17 cellular contexts compared by ENCODE assay signal in the genomic region with DNA sequence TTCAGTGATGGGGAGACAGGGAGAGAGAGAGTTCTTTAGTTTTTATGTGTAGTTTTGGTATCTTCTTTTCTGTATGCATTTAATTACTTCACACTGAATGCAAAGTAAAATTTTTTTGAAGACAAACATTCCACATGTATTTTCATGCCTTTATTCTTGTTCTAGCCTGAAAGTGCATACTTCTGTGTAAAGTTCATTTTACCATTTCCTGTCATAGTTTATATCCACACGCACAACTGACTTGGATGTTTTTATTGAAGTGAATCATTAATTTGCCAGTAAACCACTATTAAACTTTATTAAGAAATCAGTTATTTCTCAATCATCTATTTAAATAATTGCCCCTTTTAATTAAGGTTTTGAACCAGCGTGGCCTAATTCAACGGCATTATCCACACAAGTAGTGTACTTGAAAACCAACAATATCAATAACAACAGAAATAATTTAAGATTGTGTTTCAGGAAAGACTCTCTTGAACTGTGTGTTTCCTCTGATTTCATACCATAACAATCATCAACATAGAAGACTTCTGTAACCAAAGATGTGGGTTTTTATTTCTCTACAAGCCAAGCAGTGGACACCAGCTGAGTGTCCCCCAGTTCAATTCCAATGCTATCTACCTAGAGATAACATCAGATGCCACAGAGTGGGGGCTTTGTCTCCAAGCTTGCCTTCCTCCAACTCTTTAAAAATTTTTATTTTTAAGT.
A peak's percentile ranks its signal among the peaks of the same experiment; 100 is the strongest.
DNase-seq lines count a peak whose midpoint lies in the region; ATAC-seq, FAIRE-seq and TF ChIP-seq lines count a peak whose summit lies in the region.
"Had no signal": no experiment of that assay in that cellular context is flagged by ENCODE, and none has a peak within 500 bp of the region (broad histone marks: within the 10 kb centered on the region; RNA-seq: fewer than 3 reads in every experiment).

No MANE protein-coding gene starts in this region.

- no peak for TF ChIP-seq RAD21 in IMR-90 (IDR thresholded peaks at IDR 0.05; ENCODE audit: low read length)

- intact Hi-C loops in IMR-90 (cut with micrococcal nuclease) (no loop called here), uterus (cut with DNase I; ENCODE audit: low total_unique reads) (no loop called here)

- FAIRE-seq in bronchial epithelial cell (lab: Jason Lieb, UNC), result no peak
- FAIRE-seq: GM12878, GM18507 had no signal

- POLR2A ChIA-PET in IMR-90 (lab: Charles Lee; ENCODE audit: unreplicated experiment), result no interaction called here

- H2BK120ac ChIP-seq in IMR-90 (ENCODE audit: low read depth, low read length), result peak overlapping the region; percentile 81

- no peak overlapping the region for H3K9ac ChIP-seq in IMR-90 (ENCODE audit: low read depth, low read length)
- H3K9ac ChIP-seq in skeletal muscle satellite cell (ENCODE audit: low read depth, low read length), result peak overlapping the region; percentile 40
- H3K9ac ChIP-seq: BLaER1 had no signal

- H3K23ac ChIP-seq in IMR-90 (ENCODE audit: low read depth, low read length), result peak overlapping the region; percentile 44; the same call in 1 of the 2 replicates

- peak overlapping the region; percentile 62; the same call in 1 of the 2 replicates for H2BK20ac ChIP-seq in IMR-90 (ENCODE audit: low read depth, low read length)

- peak overlapping the region; percentile 68; the same call in 1 of the 2 replicates for H4K5ac ChIP-seq in IMR-90 (ENCODE audit: low read depth, low read length)

- dilution Hi-C loops in IMR-90 (cut with HindIII; ENCODE audit: low sequenced_read_pairs, unreplicated experiment), result no loop called here

- H3K36me3 ChIP-seq in IMR-90 (ENCODE audit: control insufficient read depth, insufficient read depth, low read length), result no peaks in the 10 kb centered on the region
- H3K36me3 ChIP-seq in bronchial epithelial cell (ENCODE audit: control insufficient read depth, insufficient read depth, low read length), result no peaks in the 10 kb centered on the region
- H3K36me3 ChIP-seq in skeletal muscle satellite cell (ENCODE audit: insufficient read depth, low read length), result no peaks in the 10 kb centered on the region
- H3K36me3 ChIP-seq in uterus, result no peaks in the 10 kb centered on the region
- H3K36me3 ChIP-seq: BLaER1 had no signal

- H3K18ac ChIP-seq in IMR-90 (ENCODE audit: low read depth, low read length), result peak overlapping the region; percentile 96

- ATAC-seq in IMR-90 (ENCODE audit: low read depth), result peak; percentile 79
- ATAC-seq: GM12878, Right ventricle myocardium inferior, SK-N-SH treated with all-trans-retinoic acid at 6 μM for 48 hours had no signal

- peak overlapping the region; percentile 16; the same call in 1 of the 2 replicates for H3K56ac ChIP-seq in IMR-90 (ENCODE audit: extremely low read depth, insufficient read depth, low read length)

- H4K20me1 ChIP-seq in IMR-90 (ENCODE audit: insufficient read depth, low read length), result no peaks in the 10 kb centered on the region
- H4K20me1 ChIP-seq: BLaER1 had no signal

- H3K27me3 ChIP-seq in IMR-90 (ENCODE audit: control insufficient read depth, insufficient read depth, low read length) (no peaks in the 10 kb centered on the region), bronchial epithelial cell (ENCODE audit: control insufficient read depth, insufficient read depth, low read length) (no peaks in the 10 kb centered on the region), skeletal muscle satellite cell (ENCODE audit: control insufficient read depth, insufficient read depth, low read length) (no peaks in the 10 kb centered on the region), uterus (no peaks in the 10 kb centered on the region)
- H3K27me3 ChIP-seq: BLaER1 had no signal

- H3K4me3 ChIP-seq in IMR-90 (ENCODE audit: insufficient read depth, low read depth, low read length) (no peak overlapping the region), bronchial epithelial cell (ENCODE audit: low read depth, low read length) (no peak overlapping the region), skeletal muscle satellite cell (ENCODE audit: low read length) (no peak overlapping the region), uterus (no peak overlapping the region)
- H3K4me3 ChIP-seq: BLaER1, GM12878 had no signal

- H4K8ac ChIP-seq in IMR-90 (ENCODE audit: low read depth in 2 of 2, low read length in 2 of 2), result peak overlapping the region in 1 of 2 experiments; percentile 76; a peak in 3 of 4 replicates

- WGBS in IMR-90 (ENCODE audit: extremely low coverage in 2 of 2, insufficient read length in 1 of 2), 2 experiments, result no CpG with 5 or more reads among the region's 3 CpGs

- H3K9me1 ChIP-seq in IMR-90 (ENCODE audit: insufficient read depth, low read length), result peaks cover 6% of the 10 kb centered on the region; the same call in 1 of the 2 replicates

- BruUV-seq in IMR-90 (replicated peaks; lab: Mats Ljungman, UMichigan), result no TSS peak

- H2BK5ac ChIP-seq in IMR-90 (ENCODE audit: low read depth, low read length, poor library complexity, severe bottlenecking), result peak overlapping the region; percentile 94

- CTCF ChIA-PET in IMR-90 (lab: Yijun Ruan, JAX), result interaction anchor here (0.6 to 2.5 kb wide), 2 partner anchors 19 to 98 kb away, joined by 3 to 5 read pairs; no protein-coding TSS in a partner anchor

- H3K14ac ChIP-seq in IMR-90 (replicated peaks; ENCODE audit: low read depth, low read length), result peak overlapping the region; percentile 58

- H3K4me2 ChIP-seq in IMR-90 (ENCODE audit: low read depth, low read length) (peak overlapping the region; percentile 78; the same call in 1 of the 2 replicates), skeletal muscle satellite cell (ENCODE audit: low read length) (no peak overlapping the region)
- H3K4me2 ChIP-seq: BLaER1 had no signal

- no peak overlapping the region; the same call in 1 of the 2 replicates for H4K91ac ChIP-seq in IMR-90 (ENCODE audit: insufficient read depth, low read depth, low read length)

- TF ChIP-seq CTCF in IMR-90 (conservative IDR thresholded peaks at IDR 0.05; ENCODE audit: low read depth, low read length) (no peak), bronchial epithelial cell (IDR thresholded peaks at IDR 0.05; ENCODE audit: insufficient read depth, low read length, severe bottlenecking) (no peak), uterus (IDR thresholded peaks at IDR 0.05) (no peak)

- peak overlapping the region; percentile 48 for H3K4ac ChIP-seq in IMR-90 (ENCODE audit: low read depth, low read length)

- 0 out of 3 replicates have a peak overlapping the region, but pooled peaks have one; percentile 31 for H2BK15ac ChIP-seq in IMR-90 (ENCODE audit: low read depth, low read length)

- no peak overlapping the region for H2AFZ ChIP-seq in IMR-90 (replicated peaks; ENCODE audit: low read length, poor library complexity)

- no peak overlapping the region; the same call in 1 of the 2 replicates for H2AK5ac ChIP-seq in IMR-90 (ENCODE audit: low read depth, low read length)

- TF ChIP-seq POLR2A in IMR-90 (IDR thresholded peaks at IDR 0.05; ENCODE audit: low read depth, low read length), result no peak
- no peak for TF ChIP-seq POLR2A in uterus (IDR thresholded peaks at IDR 0.05)

- in situ Hi-C loops in IMR-90 (cut with MboI; ENCODE audit: low sequenced_read_pairs), result no loop called here

- DNase-seq in IMR-90 (peak; percentile 61), bronchial epithelial cell (ENCODE audit: low read depth) (peak; percentile 96), glomerular visceral epithelial cell (ENCODE audit: extremely low spot score) (peak; percentile 18), germinal center (ENCODE audit: low spot score) (no peak), uterus (no peak), NCI-H446 (lab: John Stamatoyannopoulos, UW) (no peak)
- DNase-seq: CD8-positive, alpha-beta memory T cell; DMS 273 treated with DMSO at 0.1 percent for 48 hours; HCEC 1CT; NCI-H226; NCI-H69 had no signal

- H3K4me1 ChIP-seq in IMR-90 (ENCODE audit: control insufficient read depth, insufficient read depth, low read length), result peaks cover 5% of the 10 kb centered on the region
- H3K4me1 ChIP-seq in skeletal muscle satellite cell (ENCODE audit: control insufficient read depth, insufficient read depth, low read length), result peaks cover 9% of the 10 kb centered on the region
- H3K4me1 ChIP-seq in uterus, result no peaks in the 10 kb centered on the region
- H3K4me1 ChIP-seq: BLaER1 had no signal

- peaks cover 2% of the 10 kb centered on the region; the same call in 1 of the 2 replicates for H3K9me3 ChIP-seq in IMR-90 (ENCODE audit: control insufficient read depth, insufficient read depth, low read length)
- peaks cover 3% of the 10 kb centered on the region for H3K9me3 ChIP-seq in skeletal muscle satellite cell (replicated peaks; ENCODE audit: low read length)
- no peaks in the 10 kb centered on the region for H3K9me3 ChIP-seq in uterus

- no peaks in the 10 kb centered on the region for H3K79me1 ChIP-seq in IMR-90 (ENCODE audit: low read depth in 1 of 2, low read length in 2 of 2)

- no peak overlapping the region for H2AK9ac ChIP-seq in IMR-90 (replicated peaks; ENCODE audit: low read depth, low read length, poor library complexity)

- peak overlapping the region; percentile 80 for H3K27ac ChIP-seq in IMR-90 (ENCODE audit: insufficient read depth, low read length)
- H3K27ac ChIP-seq in uterus, result no peak overlapping the region
- H3K27ac ChIP-seq: BLaER1 had no signal

TF ChIP-seq in IMR-90, 13 proteins besides CTCF, POLR2A, EP300 and RAD21 (continues in another document):
- TF ChIP-seq RFX5 (IDR thresholded peaks at IDR 0.05; ENCODE audit: low read depth, low read length) (no peak), FOS (IDR thresholded peaks at IDR 0.05; ENCODE audit: low read depth, low read length) (no peak), MAFK (IDR thresholded peaks at IDR 0.05; ENCODE audit: low read depth, low read length) (no peak), CEBPB (IDR thresholded peaks at IDR 0.05; ENCODE audit: low read depth, low read length) (no peak), RCOR1 (IDR thresholded peaks at IDR 0.05; ENCODE audit: insufficient replicate concordance, low read length) (no peak), BHLHE40 (IDR thresholded peaks at IDR 0.05; ENCODE audit: low read depth, low read length) (no peak)
- TF ChIP-seq, protein P1, sequence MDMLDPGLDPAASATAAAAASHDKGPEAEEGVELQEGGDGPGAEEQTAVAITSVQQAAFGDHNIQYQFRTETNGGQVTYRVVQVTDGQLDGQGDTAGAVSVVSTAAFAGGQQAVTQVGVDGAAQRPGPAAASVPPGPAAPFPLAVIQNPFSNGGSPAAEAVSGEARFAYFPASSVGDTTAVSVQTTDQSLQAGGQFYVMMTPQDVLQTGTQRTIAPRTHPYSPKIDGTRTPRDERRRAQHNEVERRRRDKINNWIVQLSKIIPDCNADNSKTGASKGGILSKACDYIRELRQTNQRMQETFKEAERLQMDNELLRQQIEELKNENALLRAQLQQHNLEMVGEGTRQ (IDR thresholded peaks at IDR 0.05; ENCODE audit: low read depth, low read length), result no peak

Comparison
In these comparisons a context has a peak if more than half of its experiments do, and no peak if none do; other contexts are left out.
1. DNase-seq: peak in IMR-90 (single experiment), bronchial epithelial cell (single experiment) and glomerular visceral epithelial cell (single experiment); none in germinal center (single experiment), uterus (0 of 2) and NCI-H446 (0 of 2).